ENCODE assay signal across 14 cellular contexts in the genomic region with DNA sequence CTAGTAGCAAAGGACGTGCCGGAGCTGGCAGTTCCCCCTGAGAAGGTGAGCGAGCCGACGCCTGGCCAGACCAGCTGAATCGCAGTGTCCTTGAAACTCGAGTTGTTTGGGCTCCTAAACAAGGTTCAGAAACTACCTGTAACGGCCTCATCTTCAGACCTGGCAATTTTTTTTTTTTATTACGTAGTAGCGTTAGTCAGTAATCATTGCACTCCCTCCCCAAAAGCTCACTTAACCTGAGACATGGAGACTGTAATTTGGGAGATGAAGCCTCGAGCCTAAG. TPM values are rescaled to one million over a fixed set of nuclear protein-coding genes. Genes with fewer than 3 reads are reported as not detected.
DNase-seq lines count a peak whose midpoint lies in the region; ATAC-seq, FAIRE-seq and TF ChIP-seq lines count a peak whose summit lies in the region.
"Had no signal": no experiment of that assay in that cellular context is flagged by ENCODE, and none has a peak within 500 bp of the region (broad histone marks: within the 10 kb centered on the region; RNA-seq: fewer than 3 reads in every experiment).

No MANE protein-coding gene starts in this region.

- H3K9me3 Mint-ChIP-seq in neural progenitor cell: no peaks in the 10 kb centered on the region

- H3K79me2 ChIP-seq in MM.1S (ENCODE audit: low read length): peaks cover 73% of the 10 kb centered on the region
- H3K79me2 ChIP-seq in H1 (ENCODE audit: control insufficient read depth in 1 of 2, insufficient read depth in 2 of 2, low read length in 2 of 2): no peaks in the 10 kb centered on the region
- no peaks in the 10 kb centered on the region for H3K79me2 ChIP-seq in neural progenitor cell (ENCODE audit: low read depth)

- H3K18ac ChIP-seq in H1 (ENCODE audit: extremely low read depth, low read length): peak overlapping the region; percentile 65; the same call in 1 of the 2 replicates

- TF ChIP-seq EP300 in H1 (IDR thresholded peaks at IDR 0.05; ENCODE audit: borderline replicate concordance in 1 of 2, low read depth in 2 of 2, low read length in 2 of 2): no peak

- DNase-seq in NCI-H1105 treated with DMSO at 0.1 percent for 48 hours (lab: John Stamatoyannopoulos, UW): peak; percentile 48
- no peak for DNase-seq in NCI-H1105 (lab: John Stamatoyannopoulos, UW)
- DNase-seq in MM.1S: peak; percentile 51
- no peak for DNase-seq in H1 (ENCODE audit: low read depth in 1 of 2, low spot score in 2 of 2)
- no peak for DNase-seq in neural progenitor cell (ENCODE audit: low spot score)
- no peak for DNase-seq in left colon
- DNase-seq: adrenal gland, midbrain had no signal

- H2BK15ac ChIP-seq in H1 (ENCODE audit: low read length): 0 out of 2 replicates have a peak overlapping the region, but pooled peaks have one; percentile 53

- no peak for TF ChIP-seq RAD21 in H1 (IDR thresholded peaks at IDR 0.05 in 1 of 2, conservative IDR thresholded peaks at IDR 0.05 in 1 of 2; ENCODE audit: low read depth in 2 of 2, low read length in 2 of 2)

- no peak overlapping the region for H2AK5ac ChIP-seq in H1 (ENCODE audit: low read depth, low read length)

- H3K27me3 ChIP-seq in MM.1S (replicated peaks; ENCODE audit: insufficient read depth, low read length): no peaks in the 10 kb centered on the region
- H3K27me3 ChIP-seq in H1 (replicated peaks in 1 of 4; ENCODE audit: control insufficient read depth in 3 of 4, extremely low read depth in 1 of 4, insufficient read depth in 3 of 4, low read length in 3 of 4): peaks cover 46 to 97% (median 75%) of the 10 kb centered on the region in 4 experiments
- peaks cover 100% of the 10 kb centered on the region for H3K27me3 ChIP-seq in neural progenitor cell

- CTCF ChIA-PET in H1 (lab: Charles Lee; ENCODE audit: partially characterized antibody): interaction anchor here (0.6 to 7.9 kb wide), 10 partner anchors 29 to 384 kb away, joined by 3 to 39 read pairs (median 4); no protein-coding TSS in a partner anchor

- intact Hi-C loops in left colon (cut with DNase I, micrococcal nuclease): no loop called here

- H3K56ac ChIP-seq in H1 (replicated peaks; ENCODE audit: insufficient read length, low read depth, low read length): peak overlapping the region; percentile 33

- H3K9me2 ChIP-seq in MM.1S (replicated peaks; ENCODE audit: insufficient read depth, low read length): no peaks in the 10 kb centered on the region

- no peaks in the 10 kb centered on the region for H3K4me1 ChIP-seq in MM.1S (ENCODE audit: low read length)
- H3K4me1 ChIP-seq in H1 (replicated peaks in 1 of 4; ENCODE audit: control insufficient read depth in 3 of 4, insufficient read depth in 4 of 4, low read length in 3 of 4): peaks cover 10 to 49% (median 23%) of the 10 kb centered on the region in 4 experiments
- peaks cover 55% of the 10 kb centered on the region for H3K4me1 ChIP-seq in neural progenitor cell

- 1% methylated on average over 11 of the region's 11 CpGs; no CpG with 5 or more reads in 1 of the 2 experiments for WGBS in H1 (ENCODE audit: extremely low coverage in 1 of 2, insufficient coverage in 1 of 2, insufficient read length in 1 of 2, insufficient replicate concordance in 2 of 2, low coverage in 1 of 2, low lambda C conversion rate in 2 of 2, missing lambda C conversion rate in 1 of 2), 2 experiments

- peak overlapping the region; percentile 77 for H3K4me2 ChIP-seq in MM.1S (ENCODE audit: low read depth, low read length)
- H3K4me2 ChIP-seq in H1 (ENCODE audit: insufficient read depth in 1 of 2, low read depth in 2 of 2, low read length in 2 of 2): peak overlapping the region; percentile 96 to 98
- peak overlapping the region; percentile 81 for H3K4me2 ChIP-seq in neural progenitor cell

- peak overlapping the region; percentile 92 for H2AFZ ChIP-seq in MM.1S (ENCODE audit: low read length)
- H2AFZ ChIP-seq in H1 (ENCODE audit: low read length): peak overlapping the region; percentile 71; the same call in 1 of the 2 replicates
- peak overlapping the region; percentile 77 for H2AFZ ChIP-seq in neural progenitor cell (replicated peaks)

- peak overlapping the region; percentile 18 for H2BK12ac ChIP-seq in H1 (ENCODE audit: low read depth, low read length)

- no peak overlapping the region for H3K23ac ChIP-seq in H1 (ENCODE audit: insufficient read length)

- H4K91ac ChIP-seq in H1 (replicated peaks; ENCODE audit: insufficient read length, low read length): no peak overlapping the region

- H3K9me3 ChIP-seq in MM.1S (replicated peaks; ENCODE audit: insufficient read depth, low read length): no peaks in the 10 kb centered on the region
- H3K9me3 ChIP-seq in H1 (ENCODE audit: insufficient read depth in 2 of 2, low read depth in 1 of 2, low read length in 1 of 2): no peaks in the 10 kb centered on the region
- H3K9me3 ChIP-seq in neural progenitor cell (ENCODE audit: low read depth): no peaks in the 10 kb centered on the region
- H3K9me3 ChIP-seq: adrenal gland had no signal

- no peaks in the 10 kb centered on the region for H3K36me3 Mint-ChIP-seq in neural progenitor cell

- H3K9ac ChIP-seq in MM.1S (ENCODE audit: low read length): peak overlapping the region; percentile 96
- H3K9ac ChIP-seq in H1 (replicated peaks in 1 of 4; ENCODE audit: extremely low read depth in 1 of 4, low read depth in 3 of 4, low read length in 3 of 4): no peak overlapping the region; a peak in 1 of 7 replicates
- no peak overlapping the region for H3K9ac ChIP-seq in neural progenitor cell

- no peak for TF ChIP-seq CTCF in MM.1S (IDR thresholded peaks at IDR 0.05; ENCODE audit: low read length)
- no peak for TF ChIP-seq CTCF in H1 (IDR thresholded peaks at IDR 0.05; ENCODE audit: control extremely low read depth in 1 of 3, insufficient read depth in 1 of 3, low read depth in 1 of 3, low read length in 3 of 3)
- no peak for TF ChIP-seq CTCF in neural progenitor cell (IDR thresholded peaks at IDR 0.05)

- H4K8ac ChIP-seq in H1 (ENCODE audit: extremely low read depth, insufficient read depth, low read length): no peak overlapping the region

- H2BK5ac ChIP-seq in H1 (ENCODE audit: low read depth, low read length): 0 out of 2 replicates have a peak overlapping the region, but pooled peaks have one; percentile 0

- no peaks in the 10 kb centered on the region for H3K79me1 ChIP-seq in H1 (ENCODE audit: low read depth, low read length)

- H3K14ac ChIP-seq in H1 (ENCODE audit: insufficient read length): no peak overlapping the region

- FAIRE-seq in H1 (lab: Jason Lieb, UNC): no peak
- FAIRE-seq: A204.1 had no signal

- H3K23me2 ChIP-seq in H1 (ENCODE audit: low read depth, low read length): peaks cover 30% of the 10 kb centered on the region

- H3K4me3 Mint-ChIP-seq in neural progenitor cell: peak overlapping the region; percentile 84

- H3K27ac ChIP-seq in MM.1S (ENCODE audit: low read length) (peak overlapping the region; percentile 87), H1 (ENCODE audit: low read depth, low read length) (no peak overlapping the region), neural progenitor cell (no peak overlapping the region)
- H3K27ac ChIP-seq: adrenal gland, SK-N-MC had no signal

- H2BK20ac ChIP-seq in H1 (ENCODE audit: low read length): peak overlapping the region; percentile 41; the same call in 1 of the 2 replicates

- H3K4me1 Mint-ChIP-seq in neural progenitor cell: peaks cover 62% of the 10 kb centered on the region

- POLR2A ChIA-PET in H1 (lab: Charles Lee; ENCODE audit: partially characterized antibody): no interaction called here

- H3K4ac ChIP-seq in H1 (replicated peaks; ENCODE audit: insufficient read length, low read depth, low read length): no peak overlapping the region

- no peak overlapping the region for H4K5ac ChIP-seq in H1 (ENCODE audit: insufficient read length, low read depth, low read length)

- no peak overlapping the region for H3K27ac Mint-ChIP-seq in neural progenitor cell

- no peaks in the 10 kb centered on the region for H3K36me3 ChIP-seq in MM.1S (replicated peaks; ENCODE audit: insufficient read depth, low read length)
- H3K36me3 ChIP-seq in H1 (ENCODE audit: control insufficient read depth in 2 of 4, insufficient read depth in 4 of 4, low read length in 3 of 4): no peaks in the 10 kb centered on the region
- H3K36me3 ChIP-seq in neural progenitor cell: no peaks in the 10 kb centered on the region
- H3K36me3 ChIP-seq: adrenal gland had no signal

- no peak for ATAC-seq in GM21390 (IDR thresholded peaks at IDR 0.05; ENCODE audit: unreplicated experiment)
- ATAC-seq in left colon: no peak
- no peak for ATAC-seq in GM21723 (IDR thresholded peaks at IDR 0.05; ENCODE audit: unreplicated experiment)

- peak overlapping the region; percentile 90 for H3K4me3 ChIP-seq in MM.1S (ENCODE audit: low read length)
- peak overlapping the region; percentile 49 to 70 (median 57); a peak in 7 of 8 replicates for H3K4me3 ChIP-seq in H1 (ENCODE audit: extremely low read depth in 1 of 4, insufficient read depth in 2 of 4, low read depth in 3 of 4, low read length in 4 of 4)
- peak overlapping the region; percentile 54 for H3K4me3 ChIP-seq in neural progenitor cell
- H3K4me3 ChIP-seq: SK-N-MC had no signal

- no peak overlapping the region for H2BK120ac ChIP-seq in H1 (replicated peaks; ENCODE audit: low read depth, low read length)

- no peak for TF ChIP-seq POLR2A in H1 (IDR thresholded peaks at IDR 0.05; ENCODE audit: control extremely low read depth in 1 of 2, low read depth in 2 of 2, low read length in 2 of 2)

- H4K20me1 ChIP-seq in MM.1S (ENCODE audit: insufficient read depth, low read length) (no peaks in the 10 kb centered on the region), H1 (replicated peaks in 1 of 2; ENCODE audit: control insufficient read depth in 1 of 2, insufficient read depth in 2 of 2, low read length in 2 of 2) (peaks cover 2 to 5% of the 10 kb centered on the region in 2 experiments), neural progenitor cell (ENCODE audit: low read depth) (peaks cover 64% of the 10 kb centered on the region)

- H3F3A ChIP-seq in MM.1S (ENCODE audit: insufficient read depth, low read length) (peaks cover 31% of the 10 kb centered on the region), neural progenitor cell (ENCODE audit: low read depth) (peaks cover 39% of the 10 kb centered on the region)

- H3K27me3 Mint-ChIP-seq in neural progenitor cell (ENCODE audit: insufficient read depth, low read depth): peaks cover 91% of the 10 kb centered on the region

RNA-seq across cellular contexts. Expression of gene LHX8, which starts 0.4 kb away (rescaled TPM):
- 1.2 and 1.5 TPM in 2 replicates for total RNA-seq in H1 (2021; fragmentation: NEBNext Ultra II Directional; extraction: Animal tissue kit (Norgen Biotek cat#: 25700))
- polyA plus RNA-seq in H1 (2011; rRNA removed): 0.25 and 0.50 TPM in 2 replicates
- polyA plus RNA-seq in H1 (2011; cell fraction: cytosol; rRNA removed): 0.65 TPM
- 0.63 TPM for polyA plus RNA-seq in H1 (2011; cell fraction: nucleus; rRNA removed)
- polyA plus RNA-seq in H1 (2012, experiment 1 of 2): 0.24 to 0.64 TPM (median 0.39 TPM) in 4 replicates
- polyA plus RNA-seq in H1 (2012, experiment 2 of 2): 0.35 TPM
- 1.5 TPM for polyA plus RNA-seq in H1 (2013, experiment 1 of 2)
- polyA plus RNA-seq in H1 (2013, experiment 2 of 2): 1.2 TPM
- 0.73 and 1.1 TPM in 2 replicates for polyA minus RNA-seq in H1 (2011; rRNA and poly(A)+ RNA removed)
- polyA minus RNA-seq in H1 (2011; cell fraction: cytosol; rRNA and poly(A)+ RNA removed): not detected
- 0.40 TPM for polyA minus RNA-seq in H1 (2011; cell fraction: nucleus; rRNA and poly(A)+ RNA removed)
- 0.06 TPM in 1 of 2 replicates, not detected in the other for total RNA-seq in neural progenitor cell (ENCODE audit: low replicate concordance)
- total RNA-seq in left colon: not detected
- total RNA-seq: activated CD8-positive, alpha-beta memory T cell treated with anti-CD3 and anti-CD28 coated beads for 36 hours; adrenal gland; HT1080 had no signal
- polyA plus RNA-seq: adrenal gland had no signal

Comparison
In these comparisons a context has a peak if more than half of its experiments do, and no peak if none do; other contexts are left out.
1. DNase-seq: peak in NCI-H1105 treated with DMSO at 0.1 percent for 48 hours (single experiment) and MM.1S (single experiment); none in NCI-H1105 (single experiment), H1 (0 of 2), neural progenitor cell (single experiment) and left colon (0 of 2).
2. Peak in every context shown above with its lines, with median percentiles within 50 percentile points of each other: H2AFZ ChIP-seq, H3K4me2 ChIP-seq and H3K4me3 ChIP-seq.